1 cellular context compared by ENCODE assay signal in the genomic region with DNA sequence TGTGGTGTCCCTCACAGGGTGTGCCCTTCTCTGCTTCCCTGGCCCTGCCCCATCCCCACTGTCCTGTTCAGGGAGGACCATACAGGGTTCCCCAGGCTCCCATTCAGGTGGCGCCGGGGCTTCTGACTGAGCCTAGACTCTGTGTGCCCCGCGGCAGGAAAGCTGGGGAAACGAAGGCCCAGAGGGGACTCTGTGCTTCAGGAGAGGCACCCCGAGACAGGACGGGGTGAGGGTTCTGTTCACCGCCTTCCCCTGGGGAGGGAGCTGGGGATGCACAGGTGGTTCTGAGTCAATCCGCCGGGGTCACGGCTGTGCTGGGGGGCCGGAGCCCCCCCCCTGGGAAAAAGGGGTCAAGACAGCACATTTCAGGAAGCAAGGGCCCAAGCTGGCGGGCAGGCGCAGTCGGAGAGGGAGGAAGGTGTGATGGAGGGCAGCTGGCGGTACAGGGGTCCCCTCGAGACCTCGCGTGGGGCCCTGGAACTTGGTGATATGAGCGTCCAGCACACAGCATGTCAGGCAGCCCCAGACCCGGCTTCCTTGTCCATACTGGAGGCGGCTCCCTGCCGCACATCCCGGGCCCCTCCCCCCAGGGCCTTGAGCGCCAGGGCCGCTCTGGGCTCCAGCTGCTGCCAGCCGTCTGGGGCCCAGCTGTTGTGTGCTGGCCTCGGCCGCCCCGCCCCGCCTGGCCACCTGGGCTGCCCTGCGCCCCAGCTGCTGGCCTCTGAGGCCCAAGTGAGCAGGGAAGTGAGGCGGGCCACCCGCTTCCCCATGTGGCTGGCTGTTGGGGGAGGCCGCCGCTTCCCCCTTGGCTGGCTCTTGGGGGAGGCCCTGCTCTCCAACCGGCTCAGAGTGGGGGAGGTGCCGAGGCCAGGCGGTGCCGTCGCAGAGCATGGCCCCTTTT.
A peak's percentile ranks its signal among the peaks of the same experiment; 100 is the strongest.
TF ChIP-seq lines count a peak whose summit lies in the region.

No MANE protein-coding gene starts in this region.

TF ChIP-seq in HepG2, 621 proteins besides CTCF, POLR2A, EP300 and RAD21 (continued from another document):
- TF ChIP-seq, protein P1, sequence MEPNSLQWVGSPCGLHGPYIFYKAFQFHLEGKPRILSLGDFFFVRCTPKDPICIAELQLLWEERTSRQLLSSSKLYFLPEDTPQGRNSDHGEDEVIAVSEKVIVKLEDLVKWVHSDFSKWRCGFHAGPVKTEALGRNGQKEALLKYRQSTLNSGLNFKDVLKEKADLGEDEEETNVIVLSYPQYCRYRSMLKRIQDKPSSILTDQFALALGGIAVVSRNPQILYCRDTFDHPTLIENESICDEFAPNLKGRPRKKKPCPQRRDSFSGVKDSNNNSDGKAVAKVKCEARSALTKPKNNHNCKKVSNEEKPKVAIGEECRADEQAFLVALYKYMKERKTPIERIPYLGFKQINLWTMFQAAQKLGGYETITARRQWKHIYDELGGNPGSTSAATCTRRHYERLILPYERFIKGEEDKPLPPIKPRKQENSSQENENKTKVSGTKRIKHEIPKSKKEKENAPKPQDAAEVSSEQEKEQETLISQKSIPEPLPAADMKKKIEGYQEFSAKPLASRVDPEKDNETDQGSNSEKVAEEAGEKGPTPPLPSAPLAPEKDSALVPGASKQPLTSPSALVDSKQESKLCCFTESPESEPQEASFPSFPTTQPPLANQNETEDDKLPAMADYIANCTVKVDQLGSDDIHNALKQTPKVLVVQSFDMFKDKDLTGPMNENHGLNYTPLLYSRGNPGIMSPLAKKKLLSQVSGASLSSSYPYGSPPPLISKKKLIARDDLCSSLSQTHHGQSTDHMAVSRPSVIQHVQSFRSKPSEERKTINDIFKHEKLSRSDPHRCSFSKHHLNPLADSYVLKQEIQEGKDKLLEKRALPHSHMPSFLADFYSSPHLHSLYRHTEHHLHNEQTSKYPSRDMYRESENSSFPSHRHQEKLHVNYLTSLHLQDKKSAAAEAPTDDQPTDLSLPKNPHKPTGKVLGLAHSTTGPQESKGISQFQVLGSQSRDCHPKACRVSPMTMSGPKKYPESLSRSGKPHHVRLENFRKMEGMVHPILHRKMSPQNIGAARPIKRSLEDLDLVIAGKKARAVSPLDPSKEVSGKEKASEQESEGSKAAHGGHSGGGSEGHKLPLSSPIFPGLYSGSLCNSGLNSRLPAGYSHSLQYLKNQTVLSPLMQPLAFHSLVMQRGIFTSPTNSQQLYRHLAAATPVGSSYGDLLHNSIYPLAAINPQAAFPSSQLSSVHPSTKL (CRISPR knock-in tag; IDR thresholded peaks at IDR 0.05), result peak; percentile 88
- peak; percentile 53 for TF ChIP-seq JARID2 (CRISPR knock-in tag; IDR thresholded peaks at IDR 0.05; ENCODE audit: insufficient replicate concordance)
- no peak; the same call in 1 of the 2 replicates for TF ChIP-seq ZNF143 (CRISPR knock-in tag; IDR thresholded peaks at IDR 0.05)
- TF ChIP-seq TP53 (CRISPR knock-in tag; conservative IDR thresholded peaks at IDR 0.05), result 0 out of 2 replicates have a peak, but pooled peaks have one; percentile 17
- peak; percentile 86 for TF ChIP-seq ZZZ3 (CRISPR knock-in tag; IDR thresholded peaks at IDR 0.05; ENCODE audit: borderline replicate concordance)
- TF ChIP-seq ZBED4 (CRISPR knock-in tag; IDR thresholded peaks at IDR 0.05; ENCODE audit: borderline replicate concordance), result peak; percentile 96
- peak; percentile 73; the same call in 1 of the 2 replicates for TF ChIP-seq ISL2 (CRISPR knock-in tag; IDR thresholded peaks at IDR 0.05)
- TF ChIP-seq, protein P2, sequence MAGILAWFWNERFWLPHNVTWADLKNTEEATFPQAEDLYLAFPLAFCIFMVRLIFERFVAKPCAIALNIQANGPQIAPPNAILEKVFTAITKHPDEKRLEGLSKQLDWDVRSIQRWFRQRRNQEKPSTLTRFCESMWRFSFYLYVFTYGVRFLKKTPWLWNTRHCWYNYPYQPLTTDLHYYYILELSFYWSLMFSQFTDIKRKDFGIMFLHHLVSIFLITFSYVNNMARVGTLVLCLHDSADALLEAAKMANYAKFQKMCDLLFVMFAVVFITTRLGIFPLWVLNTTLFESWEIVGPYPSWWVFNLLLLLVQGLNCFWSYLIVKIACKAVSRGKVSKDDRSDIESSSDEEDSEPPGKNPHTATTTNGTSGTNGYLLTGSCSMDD (CRISPR knock-in tag; IDR thresholded peaks at IDR 0.05), result no peak
- TF ChIP-seq NCOR1 (IDR thresholded peaks at IDR 0.05; ENCODE audit: borderline replicate concordance, low read length), result no peak; the same call in none of the 2 replicates
- no peak for TF ChIP-seq CBX2 (IDR thresholded peaks at IDR 0.05; ENCODE audit: low read depth, low read length)
- no peak for TF ChIP-seq CBX2 (CRISPR knock-in tag; IDR thresholded peaks at IDR 0.05; ENCODE audit: low read depth)
- TF ChIP-seq HMG20B (CRISPR knock-in tag; conservative IDR thresholded peaks at IDR 0.05), result peak; percentile 87; the same call in 1 of the 2 replicates
- TF ChIP-seq ZNF432 (CRISPR knock-in tag; IDR thresholded peaks at IDR 0.05; ENCODE audit: borderline replicate concordance), result no peak
- TF ChIP-seq ZNF230 (CRISPR knock-in tag; IDR thresholded peaks at IDR 0.05), result no peak; the same call in 1 of the 2 replicates
- TF ChIP-seq, protein P3, sequence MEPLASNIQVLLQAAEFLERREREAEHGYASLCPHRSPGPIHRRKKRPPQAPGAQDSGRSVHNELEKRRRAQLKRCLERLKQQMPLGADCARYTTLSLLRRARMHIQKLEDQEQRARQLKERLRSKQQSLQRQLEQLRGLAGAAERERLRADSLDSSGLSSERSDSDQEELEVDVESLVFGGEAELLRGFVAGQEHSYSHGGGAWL (CRISPR knock-in tag; IDR thresholded peaks at IDR 0.05), result peak; percentile 97
TF ChIP-seq in HepG2: peak in this region for 365.
